Comparison of ENCODE assay signal across 30 cellular contexts in genomic region chr12:1071182-1071581, GRCh38.
"Had no signal": no experiment of that assay in that cellular context is flagged by ENCODE, and none has a peak within 500 bp of the region (broad histone marks: within the 10 kb centered on the region; RNA-seq: fewer than 3 reads in every experiment).

No MANE protein-coding gene starts in this region.

- H3K27ac ChIP-seq: brain microvascular endothelial cell, PC-9, VCaP had no signal

- DNase-seq: activated B cell treated with CpG ODN at 0.5 μM for 24 hours; activated CD4-positive, alpha-beta memory T cell treated with anti-CD3 and anti-CD28 coated beads for 36 hours; activated CD4-positive, alpha-beta T cell treated with anti-CD3 and anti-CD28 coated beads for 4 hours; activated CD4-positive, alpha-beta T cell treated with anti-CD3 and anti-CD28 coated beads, Interleukin-2, amount 50 U/mL, for 1 hour; activated CD4-positive, CD25-positive, alpha-beta regulatory T cell treated with anti-CD3 and anti-CD28 coated beads, Interleukin-2, amount 50 U/mL, for 72 hours; activated CD8-positive, alpha-beta memory T cell treated with anti-CD3 and anti-CD28 coated beads, Interleukin-2, amount 50 U/mL, for 4 hours; activated effector memory CD4-positive, alpha-beta T cell treated with Interleukin-2 at 50 U/mL for 16 hours; activated naive CD4-positive, alpha-beta T cell treated with anti-CD3 and anti-CD28 coated beads, Interleukin-2, amount 10 ng/mL, durations not matched to agents 7 days and 5 days; activated naive CD8-positive, alpha-beta T cell treated with anti-CD3 and anti-CD28 coated beads, Interleukin-2, amount 50 U/mL, for 24 hours; activated T-cell treated with anti-CD3 and anti-CD28 coated beads for 4 hours; activated T-cell treated with anti-CD3 and anti-CD28 coated beads, Interleukin-2, amount 50 U/mL, for 48 hours; anterior cingulate cortex; brain microvascular endothelial cell; central memory CD4-positive, alpha-beta T cell; NCI-H1105; NCI-H1417 treated with DMSO at 0.1 percent for 48 hours; NCI-H187 treated with DMSO at 0.1 percent for 48 hours; NCI-H2081; NCI-H2171 treated with DMSO at 0.1 percent for 48 hours; NCI-H2227 treated with DMSO at 0.1 percent for 48 hours; NCI-H446; NCI-H510A treated with DMSO at 0.1 percent for 48 hours; NK-92 treated with Interleukin-12 subunit alpha and Interleukin-12 subunit beta, amount 100 ng/mL, for 24 hours; PC-9; Right ventricle myocardium superior; SW 1271; T-helper 1 cell; T-helper 2 cell; T-helper 9 cell had no signal

- H3K36me3 ChIP-seq: brain microvascular endothelial cell had no signal

- H3K4me2 ChIP-seq: PC-9 had no signal

- H3K27me3 ChIP-seq: brain microvascular endothelial cell had no signal

- H3K4me3 ChIP-seq: PC-9 had no signal

- ATAC-seq: activated naive CD8-positive, alpha-beta T cell treated with anti-CD3 and anti-CD28 coated beads, Interleukin-2, amount 50 U/mL, for 24 hours had no signal

- H2AFZ ChIP-seq: PC-9 had no signal
